ENCODE assay signal across 9 cellular contexts in the genomic region with DNA sequence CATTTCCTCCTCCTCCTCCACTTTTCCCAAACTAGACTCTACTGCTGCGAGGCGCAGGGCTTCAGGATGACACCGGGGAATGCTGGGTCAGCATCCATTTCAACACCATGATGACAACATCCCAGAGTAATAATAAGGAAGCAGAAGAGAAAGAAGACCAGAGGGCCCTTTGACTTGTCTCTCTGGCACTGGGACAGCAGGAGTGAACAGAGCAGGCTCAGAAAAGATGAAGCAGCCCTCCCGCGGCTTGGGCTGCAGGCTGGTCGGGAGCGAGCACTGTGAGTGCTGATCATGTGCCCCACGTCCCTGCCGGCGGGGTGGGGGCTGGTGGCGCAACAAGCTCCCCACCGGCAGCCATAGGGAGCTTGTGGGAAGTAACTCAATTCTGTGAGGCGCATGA. TPM values are rescaled to one million over a fixed set of nuclear protein-coding genes. Genes with fewer than 3 reads are reported as not detected.
A peak's percentile ranks its signal among the peaks of the same experiment; 100 is the strongest.
DNase-seq lines count a peak whose midpoint lies in the region; ATAC-seq and TF ChIP-seq lines count a peak whose summit lies in the region.
"Had no signal": no experiment of that assay in that cellular context is flagged by ENCODE, and none has a peak within 500 bp of the region (broad histone marks: within the 10 kb centered on the region; RNA-seq: fewer than 3 reads in every experiment).

No MANE protein-coding gene starts in this region.

- peaks cover 23% of the 10 kb centered on the region for H3K36me3 Mint-ChIP-seq in Caco-2 (ENCODE audit: insufficient read depth, unreplicated experiment)
- peaks cover 10% of the 10 kb centered on the region for H3K36me3 Mint-ChIP-seq in activated CD8-positive, alpha-beta memory T cell treated with anti-CD3 and anti-CD28 coated beads, Interleukin-2, amount 10 ng/mL, durations not matched to agents 7 days and 5 days

- H3K27me3 ChIP-seq in Caco-2 (replicated peaks; ENCODE audit: control insufficient read depth, insufficient read depth, low read length) (no peaks in the 10 kb centered on the region), right atrium auricular region (no peaks in the 10 kb centered on the region), rectal smooth muscle tissue (ENCODE audit: control insufficient read depth, insufficient read depth, low read length) (no peaks in the 10 kb centered on the region)

- H3K36me3 ChIP-seq in Caco-2 (ENCODE audit: control insufficient read depth, insufficient read depth, low read length), result peaks cover 4% of the 10 kb centered on the region
- no peaks in the 10 kb centered on the region for H3K36me3 ChIP-seq in right atrium auricular region
- no peaks in the 10 kb centered on the region for H3K36me3 ChIP-seq in rectal smooth muscle tissue (ENCODE audit: control insufficient read depth, insufficient read depth, low read length)

- H3K4me3 ChIP-seq in Caco-2 (ENCODE audit: low read depth, low read length) (no peak overlapping the region), right atrium auricular region (peak overlapping the region in 1 of 2 donors; percentile 7), rectal smooth muscle tissue (ENCODE audit: low read length) (peak overlapping the region; percentile 39)

- H3K9me3 ChIP-seq in Caco-2 (no peaks in the 10 kb centered on the region), right atrium auricular region (no peaks in the 10 kb centered on the region)

- H3K27me3 Mint-ChIP-seq in Caco-2 (ENCODE audit: insufficient read depth, unreplicated experiment), result no peaks in the 10 kb centered on the region
- H3K27me3 Mint-ChIP-seq in activated CD8-positive, alpha-beta memory T cell treated with anti-CD3 and anti-CD28 coated beads, Interleukin-2, amount 10 ng/mL, durations not matched to agents 7 days and 5 days, result no peaks in the 10 kb centered on the region

- no TSS peak for BruUV-seq in Caco-2 (replicated peaks; lab: Mats Ljungman, UMichigan)

- no peak for ATAC-seq in activated CD8-positive, alpha-beta memory T cell treated with anti-CD3 and anti-CD28 coated beads, Interleukin-2, amount 10 ng/mL, durations not matched to agents 7 days and 5 days
- no peak for ATAC-seq in GM18909 (IDR thresholded peaks at IDR 0.05; ENCODE audit: poor library complexity, unreplicated experiment)
- ATAC-seq in GM21526 (IDR thresholded peaks at IDR 0.05; ENCODE audit: low FRiP score, unreplicated experiment), result no peak

- no peak for DNase-seq in Caco-2
- DNase-seq in amniotic epithelial cell (ENCODE audit: low read depth), result peak; percentile 81
- peak; percentile 82 for DNase-seq in right atrium auricular region (ENCODE audit: low spot score)
- no peak for DNase-seq in activated CD8-positive, alpha-beta memory T cell treated with anti-CD3 and anti-CD28 coated beads, Interleukin-2, amount 10 ng/mL, durations not matched to agents 7 days and 5 days
- DNase-seq in G401 (ENCODE audit: low spot score), result no peak
- DNase-seq: NCI-H526 treated with DMSO at 0.1 percent for 48 hours had no signal

- POLR2A ChIA-PET in Caco-2 (lab: Charles Lee), result no interaction called here

- CTCF ChIA-PET in Caco-2 (lab: Charles Lee), result no interaction called here
- CTCF ChIA-PET in activated CD8-positive, alpha-beta memory T cell treated with anti-CD3 and anti-CD28 coated beads, Interleukin-2, amount 10 ng/mL, durations not matched to agents 7 days and 5 days (lab: Charles Lee), result interaction anchor here (0.9 to 1.6 kb wide), 3 partner anchors 14 to 143 kb away, joined by 3 to 5 read pairs (median 3); no protein-coding TSS in a partner anchor

- intact Hi-C loops in Caco-2 (cut with micrococcal nuclease; ENCODE audit: unreplicated experiment), result no loop called here

- peaks cover 5% of the 10 kb centered on the region; the same call in 1 of the 2 replicates for H3K4me1 ChIP-seq in Caco-2
- peaks cover 0 to 84% of the 10 kb centered on the region in 2 donors for H3K4me1 ChIP-seq in right atrium auricular region
- H3K4me1 ChIP-seq in rectal smooth muscle tissue (ENCODE audit: control insufficient read depth, insufficient read depth, low read length), result peaks cover 65% of the 10 kb centered on the region

- H3K9me3 Mint-ChIP-seq in Caco-2 (ENCODE audit: unreplicated experiment), result no peaks in the 10 kb centered on the region
- no peaks in the 10 kb centered on the region for H3K9me3 Mint-ChIP-seq in activated CD8-positive, alpha-beta memory T cell treated with anti-CD3 and anti-CD28 coated beads, Interleukin-2, amount 10 ng/mL, durations not matched to agents 7 days and 5 days (ENCODE audit: low read depth)

- no peak overlapping the region for H3K9ac ChIP-seq in rectal smooth muscle tissue (ENCODE audit: low read length)

- TF ChIP-seq CTCF in Caco-2 (IDR thresholded peaks at IDR 0.05; ENCODE audit: insufficient read depth in 1 of 2, low read depth in 1 of 2, low read length in 1 of 2, severe bottlenecking in 1 of 2, unreplicated experiment in 1 of 2) (no peak), right atrium auricular region (IDR thresholded peaks at IDR 0.05) (no peak)

- H3K27ac ChIP-seq in right atrium auricular region (peak overlapping the region; percentile 61 to 86), rectal smooth muscle tissue (ENCODE audit: low read depth, low read length) (peak overlapping the region; percentile 88)

- H3K27ac Mint-ChIP-seq in Caco-2 (ENCODE audit: unreplicated experiment), result peak overlapping the region; percentile 49
- H3K27ac Mint-ChIP-seq in activated CD8-positive, alpha-beta memory T cell treated with anti-CD3 and anti-CD28 coated beads, Interleukin-2, amount 10 ng/mL, durations not matched to agents 7 days and 5 days, result no peak overlapping the region

- H3K4me3 Mint-ChIP-seq in Caco-2 (ENCODE audit: unreplicated experiment), result no peak overlapping the region
- H3K4me3 Mint-ChIP-seq in activated CD8-positive, alpha-beta memory T cell treated with anti-CD3 and anti-CD28 coated beads, Interleukin-2, amount 10 ng/mL, durations not matched to agents 7 days and 5 days, result no peak overlapping the region

- no peaks in the 10 kb centered on the region for H3K4me1 Mint-ChIP-seq in Caco-2 (ENCODE audit: low read depth, unreplicated experiment)
- peaks cover 50% of the 10 kb centered on the region for H3K4me1 Mint-ChIP-seq in activated CD8-positive, alpha-beta memory T cell treated with anti-CD3 and anti-CD28 coated beads, Interleukin-2, amount 10 ng/mL, durations not matched to agents 7 days and 5 days

- in situ Hi-C loops in G401 (cut with HindIII; ENCODE audit: low sequenced_read_pairs), result no loop called here

RNA-seq across cellular contexts. Expression of gene RANBP3, which starts 30.5 kb away (rescaled TPM):
- total RNA-seq in Caco-2 (2022) (85.4 and 90.4 TPM in 2 replicates), right atrium auricular region (10 to 100 TPM; 53.6 to 54.7 TPM)
- total RNA-seq in activated CD8-positive, alpha-beta memory T cell treated with anti-CD3 and anti-CD28 coated beads, Interleukin-2, amount 10 ng/mL, durations not matched to agents 7 days and 5 days, result 100 to 1,000 TPM in 1 of 2 experiments, 10 to 100 TPM in 1; 97.8 to 108 TPM
- total RNA-seq in G401 (2014; rRNA removed; shearing (Covaris generic)), result 55.2 and 71.9 TPM in 2 replicates

RNA-seq across cellular contexts. Expression of gene CAPS, which starts 33.4 kb away (rescaled TPM):
- total RNA-seq in Caco-2 (2022) (5.8 and 7.2 TPM in 2 replicates), right atrium auricular region (1 to 10 TPM; 4.5 to 7.3 TPM)
- 10 to 100 TPM in 1 of 2 experiments, 1 to 10 TPM in 1; 7.3 to 11.7 TPM for total RNA-seq in activated CD8-positive, alpha-beta memory T cell treated with anti-CD3 and anti-CD28 coated beads, Interleukin-2, amount 10 ng/mL, durations not matched to agents 7 days and 5 days
- 0.31 and 5.8 TPM in 2 replicates for total RNA-seq in G401 (2014; rRNA removed; shearing (Covaris generic))

RNA-seq across cellular contexts. Expression of gene VMAC, which starts 42.8 kb away (rescaled TPM):
- total RNA-seq in Caco-2 (2022), result 4.7 and 4.8 TPM in 2 replicates
- 1 to 10 TPM; 2.6 to 4.1 TPM for total RNA-seq in right atrium auricular region
- total RNA-seq in activated CD8-positive, alpha-beta memory T cell treated with anti-CD3 and anti-CD28 coated beads, Interleukin-2, amount 10 ng/mL, durations not matched to agents 7 days and 5 days, result 1 to 10 TPM; 5.1 to 7.0 TPM
- total RNA-seq in G401 (2014; rRNA removed; shearing (Covaris generic)), result 2.2 and 2.6 TPM in 2 replicates

RNA-seq across cellular contexts. Expression of gene NDUFA11, which starts 43.8 kb away (rescaled TPM):
- total RNA-seq in Caco-2 (2022) (272 and 274 TPM in 2 replicates), right atrium auricular region (100 to 1,000 TPM; 368 to 648 TPM)
- total RNA-seq in activated CD8-positive, alpha-beta memory T cell treated with anti-CD3 and anti-CD28 coated beads, Interleukin-2, amount 10 ng/mL, durations not matched to agents 7 days and 5 days, result 100 to 1,000 TPM; 214 to 217 TPM
- total RNA-seq in G401 (2014; rRNA removed; shearing (Covaris generic)), result 430 and 662 TPM in 2 replicates

Comparison
In these comparisons a context has a peak if more than half of its experiments do, and no peak if none do; other contexts are left out.
1. DNase-seq: peak in amniotic epithelial cell (single experiment) and right atrium auricular region (single experiment); none in Caco-2 (0 of 2), activated CD8-positive, alpha-beta memory T cell treated with anti-CD3 and anti-CD28 coated beads, Interleukin-2, amount 10 ng/mL, durations not matched to agents 7 days and 5 days (single experiment) and G401 (single experiment).